In genomic region chr7:23467731-23468720, GRCh38 we compare ENCODE assay signal across 8 cellular contexts. TPM values are rescaled to one million over a fixed set of nuclear protein-coding genes. Genes with fewer than 3 reads are reported as not detected.
A peak's percentile ranks its signal among the peaks of the same experiment; 100 is the strongest.
DNase-seq lines count a peak whose midpoint lies in the region; ATAC-seq and TF ChIP-seq lines count a peak whose summit lies in the region.

No MANE protein-coding gene starts in this region.

- no peaks in the 10 kb centered on the region for H3K9me2 ChIP-seq in GM23338 (ENCODE audit: insufficient read depth)

- peak overlapping the region; percentile 99 for H3K4me3 Mint-ChIP-seq in GM23338

- H3K27me3 Mint-ChIP-seq in GM23338 (ENCODE audit: insufficient read depth, low read depth, poor library complexity) = peaks cover 9% of the 10 kb centered on the region

- H3K4me2 ChIP-seq in GM23338 (peak overlapping the region; percentile 85), neuronal stem cell (ENCODE audit: insufficient read depth, low read length, poor library complexity, severe bottlenecking) (peak overlapping the region; percentile 80)

- H3K4me1 ChIP-seq in GM23338 (ENCODE audit: insufficient read depth) (peaks cover 24% of the 10 kb centered on the region), neuronal stem cell (ENCODE audit: control insufficient read depth in 2 of 2, insufficient read depth in 1 of 2, low read depth in 1 of 2, low read length in 2 of 2) (peaks cover 12 to 17% of the 10 kb centered on the region in 2 donors)

- H3K27me3 ChIP-seq in GM23338 (ENCODE audit: insufficient read depth) (no peaks in the 10 kb centered on the region), neuronal stem cell (ENCODE audit: control insufficient read depth in 3 of 3, insufficient read depth in 3 of 3, low read depth in 1 of 3, low read length in 3 of 3) (no peaks in the 10 kb centered on the region)

- H3K79me1 ChIP-seq in neuronal stem cell (ENCODE audit: low read depth, low read length) = peaks cover 5% of the 10 kb centered on the region

- DNase-seq in COLO668 (lab: John Stamatoyannopoulos, UW; ENCODE audit: unreplicated experiment) = peak; percentile 61
- DNase-seq in GM23338 (ENCODE audit: low spot score) = peak; percentile 81
- no peak for DNase-seq in RWPE1 (ENCODE audit: low spot score)
- peak; percentile 70 for DNase-seq in ecto neural progenitor cell (ENCODE audit: low spot score)
- peak; percentile 58 for DNase-seq in neuronal stem cell (ENCODE audit: low spot score)
- no peak for DNase-seq in cortex of kidney (lab: John Stamatoyannopoulos, UW)
- DNase-seq in activated CD4-positive, CD25-positive, alpha-beta regulatory T cell treated with anti-CD3 and anti-CD28 coated beads, Interleukin-2, amount 50 U/mL, for 72 hours = no peak

- peaks cover 7% of the 10 kb centered on the region; the same call in 2 of the 3 replicates for H3K9me3 Mint-ChIP-seq in GM23338

- peak overlapping the region; percentile 73 for H2BK12ac ChIP-seq in neuronal stem cell (ENCODE audit: low read length)

- H3F3A ChIP-seq in GM23338 (replicated peaks; ENCODE audit: low read depth) = peaks cover 7% of the 10 kb centered on the region; the same call in 1 of the 2 replicates

- peak overlapping the region; percentile 89 for H3K14ac ChIP-seq in neuronal stem cell (ENCODE audit: low read length)

- POLR2A ChIA-PET in RWPE1 (lab: Yijun Ruan, JAX; ENCODE audit: low non-redundant PET) = no interaction called here

- H3K27ac ChIP-seq in GM23338 (ENCODE audit: low read depth) (peak overlapping the region; percentile 95), RWPE1 (peak overlapping the region; percentile 98), neuronal stem cell (replicated peaks; ENCODE audit: low read length) (peak overlapping the region; percentile 97)

- ATAC-seq in GM23338 (peak; percentile 2), HG03108 (IDR thresholded peaks at IDR 0.05; ENCODE audit: unreplicated experiment) (no peak)

- WGBS in neuronal stem cell (ENCODE audit: extremely low coverage in 2 of 2, insufficient read length in 2 of 2, insufficient replicate concordance in 1 of 2), 2 donors = no CpG with 5 or more reads among the region's 56 CpGs

- H2AFZ ChIP-seq in GM23338 = no peak overlapping the region
- H2AFZ ChIP-seq in neuronal stem cell (ENCODE audit: low read length) = no peak overlapping the region

- CTCF ChIA-PET in RWPE1 (lab: Yijun Ruan, JAX) = interaction anchor here (0.6 to 1.7 kb wide), 4 partner anchors 12 to 227 kb away, joined by 3 to 4 read pairs (median 3); no protein-coding TSS in a partner anchor

- H4K91ac ChIP-seq in neuronal stem cell (ENCODE audit: low read depth, low read length, poor library complexity) = no peak overlapping the region

- no peaks in the 10 kb centered on the region for H3K9me3 ChIP-seq in neuronal stem cell (replicated peaks in 1 of 2; ENCODE audit: control insufficient read depth in 2 of 2, insufficient read depth in 1 of 2, low read depth in 1 of 2, low read length in 2 of 2)

- H2BK15ac ChIP-seq in neuronal stem cell (ENCODE audit: low read length) = peak overlapping the region; percentile 99

- peaks cover 35% of the 10 kb centered on the region for H3K36me3 Mint-ChIP-seq in GM23338 (ENCODE audit: low read depth)

- peak overlapping the region; percentile 93 for H3K27ac Mint-ChIP-seq in GM23338

- H3K4ac ChIP-seq in neuronal stem cell (ENCODE audit: low read length) = peak overlapping the region; percentile 84

- peak overlapping the region; percentile 99 for H2BK5ac ChIP-seq in neuronal stem cell (ENCODE audit: low read length)

- H3K36me3 ChIP-seq in GM23338 (ENCODE audit: insufficient read depth) (no peaks in the 10 kb centered on the region), neuronal stem cell (replicated peaks in 1 of 2; ENCODE audit: control insufficient read depth in 2 of 2, insufficient read depth in 2 of 2, low read length in 2 of 2) (peaks cover 1 to 42% of the 10 kb centered on the region in 2 donors)

- H3K9ac ChIP-seq in neuronal stem cell (ENCODE audit: low read depth, low read length, poor library complexity) = peak overlapping the region; percentile 100

- H4K20me1 ChIP-seq in GM23338 (replicated peaks; ENCODE audit: insufficient read depth) = peaks cover 9% of the 10 kb centered on the region

- peaks cover 30% of the 10 kb centered on the region for H3K4me1 Mint-ChIP-seq in GM23338

- H3K4me3 ChIP-seq in GM23338 = peak overlapping the region; percentile 64
- H3K4me3 ChIP-seq in neuronal stem cell (ENCODE audit: low read length in 2 of 2) = peak overlapping the region; percentile 89 to 93

- no peak overlapping the region for H4K8ac ChIP-seq in neuronal stem cell (ENCODE audit: low read depth, low read length)

- peaks cover 76% of the 10 kb centered on the region for H3K79me2 ChIP-seq in GM23338 (replicated peaks; ENCODE audit: insufficient read depth)

- peak overlapping the region; percentile 86 for H3K23ac ChIP-seq in neuronal stem cell (ENCODE audit: low read depth, low read length, poor library complexity)

- no peak overlapping the region for H2BK120ac ChIP-seq in neuronal stem cell (ENCODE audit: low read depth, low read length)

- peak overlapping the region; percentile 98 for H3K18ac ChIP-seq in neuronal stem cell (ENCODE audit: low read length)

- peak overlapping the region; percentile 81 for H2AK5ac ChIP-seq in neuronal stem cell (ENCODE audit: low read depth, low read length)

- no peak for TF ChIP-seq CTCF in GM23338 (conservative IDR thresholded peaks at IDR 0.05; ENCODE audit: low read depth in 2 of 2)
- TF ChIP-seq CTCF in RWPE1 (conservative IDR thresholded peaks at IDR 0.05; ENCODE audit: low read depth) = no peak

TF ChIP-seq in GM23338, 12 proteins besides CTCF, POLR2A, EP300 and RAD21:
- TF ChIP-seq NANOG (IDR thresholded peaks at IDR 0.05; ENCODE audit: borderline replicate concordance) (no peak), ZNF114 (CRISPR knock-in tag; IDR thresholded peaks at IDR 0.05) (no peak), CREB1 (CRISPR knock-in tag; IDR thresholded peaks at IDR 0.05; ENCODE audit: low read depth) (no peak), STAT1 (IDR thresholded peaks at IDR 0.05; ENCODE audit: unreplicated experiment) (no peak), JUNB (IDR thresholded peaks at IDR 0.05; ENCODE audit: unreplicated experiment) (no peak), POLR2AphosphoS5 (IDR thresholded peaks at IDR 0.05; ENCODE audit: low read depth) (0 out of 2 replicates have a peak, but pooled peaks have one; percentile 21)

RNA-seq across cellular contexts. Expression of gene IGF2BP3, which starts 2.3 kb away (rescaled TPM):
- 183 and 209 TPM in 2 replicates for total RNA-seq in GM23338 (2014; rRNA removed; shearing (Covaris generic))
- 47.1 and 52.0 TPM in 2 replicates for polyA plus RNA-seq in GM23338 (2016; fragmentation: Nextera tagmentation; extraction: Ambion mirVana)
- polyA plus RNA-seq in neuronal stem cell (2013, experiment 1 of 2) = 150 TPM
- 156 TPM for polyA plus RNA-seq in neuronal stem cell (2013, experiment 2 of 2)

Comparison
In these comparisons a context has a peak if more than half of its experiments do, and no peak if none do; other contexts are left out.
1. DNase-seq: peak in COLO668 (single experiment), GM23338 (single experiment), ecto neural progenitor cell (single experiment) and neuronal stem cell (single experiment); none in RWPE1 (single experiment), cortex of kidney (single experiment) and activated CD4-positive, CD25-positive, alpha-beta regulatory T cell treated with anti-CD3 and anti-CD28 coated beads, Interleukin-2, amount 50 U/mL, for 72 hours (single experiment).
2. Peak in every context shown above with its lines, with median percentiles within 50 percentile points of each other: H3K27ac ChIP-seq.